Comparison of ENCODE assay signal across 1 cellular context in genomic region chr5:150781706-150782614, GRCh38.
A peak's percentile ranks its signal among the peaks of the same experiment; 100 is the strongest.
TF ChIP-seq lines count a peak whose summit lies in the region.

No MANE protein-coding gene starts in this region.

TF ChIP-seq in HepG2, 621 proteins besides CTCF, POLR2A, EP300 and RAD21 (continued from another document and continues in another):
- TF ChIP-seq ZGPAT (CRISPR knock-in tag; IDR thresholded peaks at IDR 0.05): 0 out of 2 replicates have a peak, but pooled peaks have one; percentile 12
- no peak for TF ChIP-seq ZNF12 (CRISPR knock-in tag; IDR thresholded peaks at IDR 0.05)
- no peak for TF ChIP-seq ZNF577 (CRISPR knock-in tag; IDR thresholded peaks at IDR 0.05; ENCODE audit: borderline replicate concordance, low read depth)
- no peak for TF ChIP-seq ZNF761 (CRISPR knock-in tag; conservative IDR thresholded peaks at IDR 0.05)
- TF ChIP-seq POLR2G (IDR thresholded peaks at IDR 0.05; ENCODE audit: low read depth, low read length): peak; percentile 78
- TF ChIP-seq ZNF615 (CRISPR knock-in tag; IDR thresholded peaks at IDR 0.05; ENCODE audit: borderline replicate concordance): no peak
- TF ChIP-seq DMTF1 (CRISPR knock-in tag; IDR thresholded peaks at IDR 0.05): no peak
- TF ChIP-seq, protein P1, sequence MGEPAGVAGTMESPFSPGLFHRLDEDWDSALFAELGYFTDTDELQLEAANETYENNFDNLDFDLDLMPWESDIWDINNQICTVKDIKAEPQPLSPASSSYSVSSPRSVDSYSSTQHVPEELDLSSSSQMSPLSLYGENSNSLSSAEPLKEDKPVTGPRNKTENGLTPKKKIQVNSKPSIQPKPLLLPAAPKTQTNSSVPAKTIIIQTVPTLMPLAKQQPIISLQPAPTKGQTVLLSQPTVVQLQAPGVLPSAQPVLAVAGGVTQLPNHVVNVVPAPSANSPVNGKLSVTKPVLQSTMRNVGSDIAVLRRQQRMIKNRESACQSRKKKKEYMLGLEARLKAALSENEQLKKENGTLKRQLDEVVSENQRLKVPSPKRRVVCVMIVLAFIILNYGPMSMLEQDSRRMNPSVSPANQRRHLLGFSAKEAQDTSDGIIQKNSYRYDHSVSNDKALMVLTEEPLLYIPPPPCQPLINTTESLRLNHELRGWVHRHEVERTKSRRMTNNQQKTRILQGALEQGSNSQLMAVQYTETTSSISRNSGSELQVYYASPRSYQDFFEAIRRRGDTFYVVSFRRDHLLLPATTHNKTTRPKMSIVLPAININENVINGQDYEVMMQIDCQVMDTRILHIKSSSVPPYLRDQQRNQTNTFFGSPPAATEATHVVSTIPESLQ (CRISPR knock-in tag; conservative IDR thresholded peaks at IDR 0.05): no peak
- no peak for TF ChIP-seq NRL (CRISPR knock-in tag; IDR thresholded peaks at IDR 0.05; ENCODE audit: borderline replicate concordance)
- no peak for TF ChIP-seq NFRKB (IDR thresholded peaks at IDR 0.05)
- no peak for TF ChIP-seq ZNF747 (CRISPR knock-in tag; IDR thresholded peaks at IDR 0.05; ENCODE audit: borderline replicate concordance)
- TF ChIP-seq ZNF768 (CRISPR knock-in tag; IDR thresholded peaks at IDR 0.05): peak; percentile 39; the same call in 1 of the 2 replicates
- peak; percentile 16 for TF ChIP-seq TCF7 (IDR thresholded peaks at IDR 0.05; ENCODE audit: low read depth)
- 0 out of 2 replicates have a peak, but pooled peaks have one; percentile 26 for TF ChIP-seq RARA (CRISPR knock-in tag; IDR thresholded peaks at IDR 0.05)
- TF ChIP-seq HES4 (CRISPR knock-in tag; IDR thresholded peaks at IDR 0.05; ENCODE audit: borderline replicate concordance): no peak
- TF ChIP-seq FOSL2 (CRISPR knock-in tag; IDR thresholded peaks at IDR 0.05): peak; percentile 49; the same call in 1 of the 2 replicates
- TF ChIP-seq ZC3H13 (CRISPR knock-in tag; IDR thresholded peaks at IDR 0.05): 0 out of 2 replicates have a peak, but pooled peaks have one; percentile 41
- no peak for TF ChIP-seq MED8 (CRISPR knock-in tag; IDR thresholded peaks at IDR 0.05; ENCODE audit: insufficient replicate concordance)
- TF ChIP-seq THAP11 (CRISPR knock-in tag; IDR thresholded peaks at IDR 0.05): no peak
- TF ChIP-seq ZSCAN30 (CRISPR knock-in tag; IDR thresholded peaks at IDR 0.05): no peak
- no peak for TF ChIP-seq ZNF674 (CRISPR knock-in tag; IDR thresholded peaks at IDR 0.05; ENCODE audit: low read depth)
- TF ChIP-seq POLR2AphosphoS2 (IDR thresholded peaks at IDR 0.05; ENCODE audit: low read depth, low read length): no peak
- TF ChIP-seq CENPT (CRISPR knock-in tag; IDR thresholded peaks at IDR 0.05; ENCODE audit: low read depth): no peak
- TF ChIP-seq ZBTB37 (CRISPR knock-in tag; IDR thresholded peaks at IDR 0.05): no peak
- TF ChIP-seq, protein P2, sequence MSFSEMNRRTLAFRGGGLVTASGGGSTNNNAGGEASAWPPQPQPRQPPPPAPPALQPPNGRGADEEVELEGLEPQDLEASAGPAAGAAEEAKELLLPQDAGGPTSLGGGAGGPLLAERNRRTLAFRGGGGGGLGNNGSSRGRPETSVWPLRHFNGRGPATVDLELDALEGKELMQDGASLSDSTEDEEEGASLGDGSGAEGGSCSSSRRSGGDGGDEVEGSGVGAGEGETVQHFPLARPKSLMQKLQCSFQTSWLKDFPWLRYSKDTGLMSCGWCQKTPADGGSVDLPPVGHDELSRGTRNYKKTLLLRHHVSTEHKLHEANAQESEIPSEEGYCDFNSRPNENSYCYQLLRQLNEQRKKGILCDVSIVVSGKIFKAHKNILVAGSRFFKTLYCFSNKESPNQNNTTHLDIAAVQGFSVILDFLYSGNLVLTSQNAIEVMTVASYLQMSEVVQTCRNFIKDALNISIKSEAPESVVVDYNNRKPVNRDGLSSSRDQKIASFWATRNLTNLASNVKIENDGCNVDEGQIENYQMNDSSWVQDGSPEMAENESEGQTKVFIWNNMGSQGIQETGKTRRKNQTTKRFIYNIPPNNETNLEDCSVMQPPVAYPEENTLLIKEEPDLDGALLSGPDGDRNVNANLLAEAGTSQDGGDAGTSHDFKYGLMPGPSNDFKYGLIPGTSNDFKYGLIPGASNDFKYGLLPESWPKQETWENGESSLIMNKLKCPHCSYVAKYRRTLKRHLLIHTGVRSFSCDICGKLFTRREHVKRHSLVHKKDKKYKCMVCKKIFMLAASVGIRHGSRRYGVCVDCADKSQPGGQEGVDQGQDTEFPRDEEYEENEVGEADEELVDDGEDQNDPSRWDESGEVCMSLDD (CRISPR knock-in tag; IDR thresholded peaks at IDR 0.05; ENCODE audit: borderline replicate concordance): no peak
- TF ChIP-seq RBFOX2 (IDR thresholded peaks at IDR 0.05; ENCODE audit: low read depth, low read length): peak; percentile 67
- no peak for TF ChIP-seq MTERF4 (CRISPR knock-in tag; IDR thresholded peaks at IDR 0.05)
- no peak for TF ChIP-seq ZNF713 (CRISPR knock-in tag; IDR thresholded peaks at IDR 0.05)
- no peak for TF ChIP-seq SRSF4 (IDR thresholded peaks at IDR 0.05; ENCODE audit: low read depth, low read length, poor library complexity, severe bottlenecking)
- TF ChIP-seq KDM2A (CRISPR knock-in tag; IDR thresholded peaks at IDR 0.05; ENCODE audit: borderline replicate concordance, low read depth): no peak
- TF ChIP-seq, protein P3, sequence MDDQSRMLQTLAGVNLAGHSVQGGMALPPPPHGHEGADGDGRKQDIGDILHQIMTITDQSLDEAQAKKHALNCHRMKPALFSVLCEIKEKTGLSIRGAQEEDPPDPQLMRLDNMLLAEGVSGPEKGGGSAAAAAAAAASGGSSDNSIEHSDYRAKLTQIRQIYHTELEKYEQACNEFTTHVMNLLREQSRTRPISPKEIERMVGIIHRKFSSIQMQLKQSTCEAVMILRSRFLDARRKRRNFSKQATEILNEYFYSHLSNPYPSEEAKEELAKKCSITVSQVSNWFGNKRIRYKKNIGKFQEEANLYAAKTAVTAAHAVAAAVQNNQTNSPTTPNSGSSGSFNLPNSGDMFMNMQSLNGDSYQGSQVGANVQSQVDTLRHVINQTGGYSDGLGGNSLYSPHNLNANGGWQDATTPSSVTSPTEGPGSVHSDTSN (CRISPR knock-in tag; IDR thresholded peaks at IDR 0.05; ENCODE audit: borderline replicate concordance): no peak
- no peak; the same call in 1 of the 2 replicates for TF ChIP-seq HMG20A (CRISPR knock-in tag; IDR thresholded peaks at IDR 0.05; ENCODE audit: borderline replicate concordance)
- TF ChIP-seq ZNF530 (CRISPR knock-in tag; IDR thresholded peaks at IDR 0.05; ENCODE audit: low read depth): no peak
- no peak for TF ChIP-seq ZNF496 (CRISPR knock-in tag; IDR thresholded peaks at IDR 0.05; ENCODE audit: insufficient replicate concordance)
- TF ChIP-seq ZNF570 (CRISPR knock-in tag; IDR thresholded peaks at IDR 0.05; ENCODE audit: borderline replicate concordance): no peak
- no peak for TF ChIP-seq TBX3 (IDR thresholded peaks at IDR 0.05; ENCODE audit: borderline replicate concordance)
- TF ChIP-seq SOX13 (IDR thresholded peaks at IDR 0.05): no peak
- no peak for TF ChIP-seq SOX13 (CRISPR knock-in tag; conservative IDR thresholded peaks at IDR 0.05 in 1 of 2, IDR thresholded peaks at IDR 0.05 in 1 of 2)
- no peak for TF ChIP-seq ZFP37 (CRISPR knock-in tag; IDR thresholded peaks at IDR 0.05; ENCODE audit: borderline replicate concordance)
- TF ChIP-seq ZNF335 (CRISPR knock-in tag; IDR thresholded peaks at IDR 0.05): no peak
- TF ChIP-seq, protein P4, sequence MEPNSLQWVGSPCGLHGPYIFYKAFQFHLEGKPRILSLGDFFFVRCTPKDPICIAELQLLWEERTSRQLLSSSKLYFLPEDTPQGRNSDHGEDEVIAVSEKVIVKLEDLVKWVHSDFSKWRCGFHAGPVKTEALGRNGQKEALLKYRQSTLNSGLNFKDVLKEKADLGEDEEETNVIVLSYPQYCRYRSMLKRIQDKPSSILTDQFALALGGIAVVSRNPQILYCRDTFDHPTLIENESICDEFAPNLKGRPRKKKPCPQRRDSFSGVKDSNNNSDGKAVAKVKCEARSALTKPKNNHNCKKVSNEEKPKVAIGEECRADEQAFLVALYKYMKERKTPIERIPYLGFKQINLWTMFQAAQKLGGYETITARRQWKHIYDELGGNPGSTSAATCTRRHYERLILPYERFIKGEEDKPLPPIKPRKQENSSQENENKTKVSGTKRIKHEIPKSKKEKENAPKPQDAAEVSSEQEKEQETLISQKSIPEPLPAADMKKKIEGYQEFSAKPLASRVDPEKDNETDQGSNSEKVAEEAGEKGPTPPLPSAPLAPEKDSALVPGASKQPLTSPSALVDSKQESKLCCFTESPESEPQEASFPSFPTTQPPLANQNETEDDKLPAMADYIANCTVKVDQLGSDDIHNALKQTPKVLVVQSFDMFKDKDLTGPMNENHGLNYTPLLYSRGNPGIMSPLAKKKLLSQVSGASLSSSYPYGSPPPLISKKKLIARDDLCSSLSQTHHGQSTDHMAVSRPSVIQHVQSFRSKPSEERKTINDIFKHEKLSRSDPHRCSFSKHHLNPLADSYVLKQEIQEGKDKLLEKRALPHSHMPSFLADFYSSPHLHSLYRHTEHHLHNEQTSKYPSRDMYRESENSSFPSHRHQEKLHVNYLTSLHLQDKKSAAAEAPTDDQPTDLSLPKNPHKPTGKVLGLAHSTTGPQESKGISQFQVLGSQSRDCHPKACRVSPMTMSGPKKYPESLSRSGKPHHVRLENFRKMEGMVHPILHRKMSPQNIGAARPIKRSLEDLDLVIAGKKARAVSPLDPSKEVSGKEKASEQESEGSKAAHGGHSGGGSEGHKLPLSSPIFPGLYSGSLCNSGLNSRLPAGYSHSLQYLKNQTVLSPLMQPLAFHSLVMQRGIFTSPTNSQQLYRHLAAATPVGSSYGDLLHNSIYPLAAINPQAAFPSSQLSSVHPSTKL (CRISPR knock-in tag; IDR thresholded peaks at IDR 0.05): peak; percentile 7; the same call in 1 of the 2 replicates
- TF ChIP-seq NFE2L1 (CRISPR knock-in tag; IDR thresholded peaks at IDR 0.05; ENCODE audit: borderline replicate concordance): no peak
- TF ChIP-seq KLF12 (CRISPR knock-in tag; IDR thresholded peaks at IDR 0.05; ENCODE audit: borderline replicate concordance): no peak
- no peak for TF ChIP-seq ZNF460 (CRISPR knock-in tag; IDR thresholded peaks at IDR 0.05; ENCODE audit: borderline replicate concordance)
- TF ChIP-seq ZFX (CRISPR knock-in tag; IDR thresholded peaks at IDR 0.05; ENCODE audit: low read depth): no peak; the same call in 1 of the 2 replicates
- TF ChIP-seq ZNF264 (CRISPR knock-in tag; IDR thresholded peaks at IDR 0.05): no peak
- TF ChIP-seq JARID2 (CRISPR knock-in tag; IDR thresholded peaks at IDR 0.05; ENCODE audit: insufficient replicate concordance): no peak
